In genomic region chr11:32447252-32447651, GRCh38 we compare ENCODE assay signal across 34 cellular contexts. TPM values are rescaled to one million over a fixed set of nuclear protein-coding genes. Genes with fewer than 3 reads are reported as not detected.
"Had no signal": no experiment of that assay in that cellular context is flagged by ENCODE, and none has a peak within 500 bp of the region (broad histone marks: within the 10 kb centered on the region; RNA-seq: fewer than 3 reads in every experiment).

No MANE protein-coding gene starts in this region.

- H3K27ac ChIP-seq: adrenal gland, Peyer's patch, RWPE1, VCaP had no signal

- FAIRE-seq: bronchial epithelial cell had no signal

- H3K4me1 ChIP-seq: adrenal gland, Peyer's patch had no signal

- H3K36me3 ChIP-seq: adrenal gland, MG63, Peyer's patch had no signal

- ATAC-seq: activated naive CD4-positive, alpha-beta T cell treated with anti-CD3 and anti-CD28 coated beads, Interleukin-2, amount 50 U/mL, for 72 hours; activated T-cell treated with anti-CD3 and anti-CD28 coated beads, Interleukin-2, amount 50 U/mL, for 4 hours; Right ventricle myocardium inferior had no signal

- H3K9me3 ChIP-seq: adrenal gland, MG63, Peyer's patch had no signal

- DNase-seq: activated B cell treated with CpG ODN at 0.5 μM for 24 hours; activated CD4-positive, alpha-beta memory T cell treated with anti-CD3 and anti-CD28 coated beads for 36 hours; activated CD4-positive, alpha-beta T cell treated with anti-CD3 and anti-CD28 coated beads for 4 hours; activated CD4-positive, alpha-beta T cell treated with anti-CD3 and anti-CD28 coated beads, Interleukin-2, amount 50 U/mL, for 1 hour; activated CD4-positive, CD25-positive, alpha-beta regulatory T cell treated with anti-CD3 and anti-CD28 coated beads, Interleukin-2, amount 50 U/mL, for 72 hours; activated CD8-positive, alpha-beta memory T cell treated with anti-CD3 and anti-CD28 coated beads, Interleukin-2, amount 50 U/mL, for 4 hours; activated gamma-delta T cell treated with Interleukin-2 at 50 U/mL for 16 hours; activated naive CD4-positive, alpha-beta T cell treated with anti-CD3 and anti-CD28 coated beads for 36 hours; activated T-cell treated with anti-CD3 and anti-CD28 coated beads for 4 hours; activated T-cell treated with anti-CD3 and anti-CD28 coated beads, Interleukin-2, amount 50 U/mL, for 4 hours; adrenal gland; caudate nucleus; cerebellar nuclear complex; Kasumi-1; MG63; NCI-H1092 treated with DMSO at 0.1 percent for 48 hours; NCI-H1436; NCI-H1694; NCI-H1930; NCI-H2081 treated with DMSO at 0.1 percent for 48 hours; NCI-H510A; NCI-H526; NCI-H748 treated with DMSO at 0.1 percent for 48 hours; Peyer's patch; SW 1271; T-helper 1 cell; T-helper 2 cell; T-helper 9 cell had no signal

- H3K4me3 ChIP-seq: adrenal gland, MG63, Peyer's patch had no signal

RNA-seq across cellular contexts. Expression of gene WT1, which starts 11.9 kb away (rescaled TPM):
- total RNA-seq: activated B cell treated with CpG ODN at 0.5 μM for 24 hours; activated CD4-positive, alpha-beta memory T cell treated with anti-CD3 and anti-CD28 coated beads for 36 hours; activated naive CD4-positive, alpha-beta T cell treated with anti-CD3 and anti-CD28 coated beads for 36 hours; activated naive CD4-positive, alpha-beta T cell treated with anti-CD3 and anti-CD28 coated beads, Interleukin-2, amount 50 U/mL, for 72 hours; activated T-helper 1 cell treated with anti-CD3 and anti-CD28 coated beads, Interleukin-12 subunit alpha, Interleukin-12 subunit beta, Interleukin-2, Interleukin-4 antibody, amounts not matched to agents 30 ng/mL and 10 ng/mL and 1 ng/mL, durations not matched to agents 14 hours and 24 hours and 36 hours; bronchial epithelial cell; Peyer's patch had no signal
